ENCODE assay signal across 33 cellular contexts in the genomic region with DNA sequence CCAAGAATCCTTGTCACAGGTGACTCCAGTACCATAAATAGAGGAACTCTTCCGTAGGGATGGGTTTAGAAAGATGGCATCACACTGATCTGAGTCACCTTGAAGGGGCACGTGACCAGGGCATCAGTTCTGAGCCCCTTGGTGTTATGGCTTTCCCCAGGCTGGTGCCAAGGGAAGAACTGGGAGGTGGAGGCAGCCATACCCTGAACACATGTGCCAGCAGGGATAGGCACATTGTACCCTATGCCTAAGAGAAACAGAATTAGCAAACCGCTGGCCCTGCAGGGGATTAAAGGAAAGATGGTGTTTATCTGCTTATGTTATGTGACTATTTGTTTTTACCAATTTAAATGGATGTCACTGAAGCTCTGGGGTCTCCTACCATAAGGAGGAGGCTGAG.
"Had no signal": no experiment of that assay in that cellular context is flagged by ENCODE, and none has a peak within 500 bp of the region (broad histone marks: within the 10 kb centered on the region; RNA-seq: fewer than 3 reads in every experiment).

No MANE protein-coding gene starts in this region.

- ATAC-seq: body of pancreas; gastroesophageal sphincter; left colon; stimulated activated memory B cell treated with anti-CD40 and anti-IgM and Interleukin-4, amounts not matched to agents 10 μg/mL and 1 μg/mL and 100 μg/mL, for 72 hours; stimulated activated naive CD8-positive, alpha-beta T cell treated with anti-CD3 and anti-CD28 coated beads, Interleukin-15, amount 100 ng/mL, for 72 hours; WTC11 had no signal

- H3K27me3 ChIP-seq: adrenal gland, ovary, vagina had no signal

- H3K9me3 ChIP-seq: adrenal gland, body of pancreas, gastroesophageal sphincter, neutrophil, ovary, prostate gland, sigmoid colon, vagina had no signal

- FAIRE-seq: colon, kidney, small intestine had no signal

- H3K27ac ChIP-seq: adrenal gland, body of pancreas, gastroesophageal sphincter, neutrophil, ovary, prostate gland, sigmoid colon, vagina had no signal

- DNase-seq: activated CD4-positive, alpha-beta memory T cell treated with anti-CD3 and anti-CD28 coated beads, Interleukin-2, amount 10 ng/mL, durations not matched to agents 7 days and 5 days; activated CD4-positive, alpha-beta T cell treated with anti-CD3 and anti-CD28 coated beads for 1 hour; activated CD4-positive, alpha-beta T cell treated with anti-CD3 and anti-CD28 coated beads, Interleukin-2, amount 10 ng/mL, durations not matched to agents 7 days and 5 days; activated naive CD4-positive, alpha-beta T cell treated with anti-CD3 and anti-CD28 coated beads for 36 hours; activated naive CD8-positive, alpha-beta T cell treated with anti-CD3 and anti-CD28 coated beads for 36 hours; activated T-cell treated with anti-CD3 and anti-CD28 coated beads, Interleukin-2, amount 50 U/mL, for 48 hours; aorta; body of pancreas; dermis blood vessel endothelial cell; effector CD4-positive, alpha-beta T cell; erythroblast; hippocampal formation; kidney; mammary epithelial cell; naive B cell; nephron progenitor cell; ovary; retina; small intestine; stimulated activated CD4-positive, alpha-beta T cell treated with anti-CD3 and anti-CD28 coated beads, Interleukin-4, amount 100 ng/mL, for 24 hours; stimulated activated naive CD8-positive, alpha-beta T cell treated with anti-CD3 and anti-CD28 coated beads, Interleukin-15, amount 100 ng/mL, for 72 hours; substantia nigra; T1000 had no signal

- H3K4me1 ChIP-seq: prostate gland had no signal

- H3K4me3 ChIP-seq: adrenal gland, body of pancreas, gastroesophageal sphincter, ovary, prostate gland, sigmoid colon, vagina had no signal

- H3K36me3 ChIP-seq: adrenal gland, gastroesophageal sphincter, neutrophil, ovary, prostate gland, sigmoid colon, vagina had no signal
